29 cellular contexts compared by ENCODE assay signal in the genomic region with DNA sequence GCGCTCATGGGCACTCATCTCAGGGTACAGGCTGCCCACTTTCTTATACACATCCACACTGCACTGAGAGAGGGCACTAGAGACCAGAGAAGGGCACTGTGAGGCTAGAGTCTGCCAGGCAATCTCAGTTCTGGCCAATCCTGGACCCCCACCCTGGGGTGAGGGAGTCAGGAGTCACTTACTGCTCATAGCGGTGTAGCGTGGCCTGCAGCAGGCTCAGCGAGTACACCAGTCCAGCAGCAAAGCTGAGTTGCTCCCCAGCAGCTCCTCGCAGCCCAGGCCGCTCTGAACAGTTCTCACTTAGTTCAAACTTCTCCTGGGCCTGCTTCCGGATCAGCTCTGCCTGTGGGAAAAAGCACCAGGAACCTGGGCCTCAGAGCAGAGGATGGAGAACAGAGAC. TPM values are rescaled to one million over a fixed set of nuclear protein-coding genes. Genes with fewer than 3 reads are reported as not detected.
"Had no signal": no experiment of that assay in that cellular context is flagged by ENCODE, and none has a peak within 500 bp of the region (broad histone marks: within the 10 kb centered on the region; RNA-seq: fewer than 3 reads in every experiment).

No MANE protein-coding gene starts in this region.

- H3K4me1 Mint-ChIP-seq: mesothelial cell of epicardium had no signal

- FAIRE-seq: colon, endometrium, islet of Langerhans, keratinocyte had no signal

- ATAC-seq: esophagus mucosa, gastrocnemius medialis, heart right ventricle, left cardiac atrium, left lung, left ventricle myocardium superior, lower lobe of right lung, mucosa of descending colon had no signal

- H3K27me3 ChIP-seq: dorsolateral prefrontal cortex, esophagus squamous epithelium, gastrocnemius medialis, heart right ventricle, left lung had no signal

- H3K4me3 Mint-ChIP-seq: endodermal cell, mesothelial cell of epicardium had no signal

- DNase-seq: cerebellar nuclear complex; dermis blood vessel endothelial cell; dorsolateral prefrontal cortex; effector CD4-positive, alpha-beta T cell; effector memory CD4-positive, alpha-beta T cell; endodermal cell; erythroblast; esophagus squamous epithelium; foreskin fibroblast; foreskin melanocyte; gastrocnemius medialis; glutamatergic neuron; head of caudate nucleus; heart right ventricle; hippocampal formation; left cardiac atrium; left lung; left ventricle myocardium superior; lower lobe of right lung; mesenchymal stem cell; mucosa of descending colon had no signal

- H3K9me3 ChIP-seq: esophagus squamous epithelium, gastrocnemius medialis, heart right ventricle, left lung, lower lobe of right lung, mucosa of descending colon had no signal

- H3K27ac Mint-ChIP-seq: endodermal cell, mesothelial cell of epicardium had no signal

- H3K4me3 ChIP-seq: coronary artery, dorsolateral prefrontal cortex, esophagus squamous epithelium, gastrocnemius medialis, heart right ventricle, left lung, lower lobe of right lung, mucosa of descending colon had no signal

- H3K9me3 Mint-ChIP-seq: endodermal cell, mesothelial cell of epicardium had no signal

- H3K27ac ChIP-seq: coronary artery, epithelial cell of prostate, esophagus squamous epithelium, gastrocnemius medialis, heart right ventricle, left lung, lower lobe of right lung had no signal

- H3K4me1 ChIP-seq: gastrocnemius medialis, left lung had no signal

RNA-seq across cellular contexts. Expression of gene SLC4A5, which starts 24.6 kb away (rescaled TPM):
- total RNA-seq: dermis blood vessel endothelial cell had no signal
